ENCODE assay signal across 12 cellular contexts in the genomic region with DNA sequence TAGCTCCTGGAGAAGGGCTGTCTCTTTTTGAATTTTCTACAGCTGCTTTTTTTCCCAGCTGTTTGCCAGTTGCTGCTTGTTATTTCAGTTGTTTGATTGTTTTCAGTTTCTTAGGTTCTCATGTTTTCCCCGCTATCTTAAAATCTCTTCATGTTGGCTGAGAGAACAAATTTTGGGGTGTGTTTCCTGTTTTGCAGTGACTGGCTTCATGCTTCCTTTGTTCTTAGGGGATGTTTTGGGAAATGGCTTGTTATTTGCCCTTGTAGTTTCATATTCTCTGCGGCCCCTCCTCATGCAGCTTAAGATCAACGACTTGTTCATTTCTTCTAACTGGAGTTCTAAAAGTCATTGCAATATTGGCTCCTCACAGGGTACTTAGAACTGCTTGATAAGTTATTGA. TPM values are rescaled to one million over a fixed set of nuclear protein-coding genes. Genes with fewer than 3 reads are reported as not detected.
A peak's percentile ranks its signal among the peaks of the same experiment; 100 is the strongest.
DNase-seq lines count a peak whose midpoint lies in the region; ATAC-seq and TF ChIP-seq lines count a peak whose summit lies in the region.
"Not testable (repeated sequence)": the region's sequence is repeated elsewhere in the genome, so short reads cannot be mapped to it uniquely, and the experiment has no call there.
"Had no signal": no experiment of that assay in that cellular context is flagged by ENCODE, and none has a peak within 500 bp of the region (broad histone marks: within the 10 kb centered on the region; RNA-seq: fewer than 3 reads in every experiment).

No MANE protein-coding gene starts in this region.

- ATAC-seq in CD4-positive, alpha-beta T cell (ENCODE audit: poor library complexity) = peak; percentile 92
- peak; percentile 84 for ATAC-seq in activated CD8-positive, alpha-beta T cell treated with anti-CD3 and anti-CD28 coated beads, Interleukin-2, amount 10 ng/mL, durations not matched to agents 7 days and 5 days
- peak in 1 of 2 donors; percentile 46 for ATAC-seq in upper lobe of left lung (ENCODE audit: low FRiP score in 2 of 2)

- TF ChIP-seq POLR2A in upper lobe of left lung (IDR thresholded peaks at IDR 0.05) = not testable (repeated sequence)

- H3K9me3 Mint-ChIP-seq in CD4-positive, alpha-beta T cell; endothelial cell (ENCODE audit: unreplicated experiment); immature natural killer cell; nephron: not testable (repeated sequence)
- H3K9me3 Mint-ChIP-seq in activated CD8-positive, alpha-beta T cell treated with anti-CD3 and anti-CD28 coated beads, Interleukin-2, amount 10 ng/mL, durations not matched to agents 7 days and 5 days (ENCODE audit: insufficient read depth) = peaks cover 20% of the 10 kb centered on the region
- H3K9me3 Mint-ChIP-seq in activated naive CD8-positive, alpha-beta T cell treated with anti-CD3 and anti-CD28 coated beads for 36 hours = peaks cover 32% of the 10 kb centered on the region

- H3K9me3 ChIP-seq in CD4-positive, alpha-beta T cell (ENCODE audit: control insufficient read depth, low read length); SK-N-MC (ENCODE audit: low read depth, low read length); upper lobe of left lung: not testable (repeated sequence)

- peak overlapping the region; percentile 72 for H3K27ac ChIP-seq in CD4-positive, alpha-beta T cell (ENCODE audit: low read depth, low read length)
- H3K27ac ChIP-seq in SK-N-MC = peak overlapping the region; percentile 71
- peak overlapping the region in 3 of 4 donors; percentile 53 to 85 (median 73) for H3K27ac ChIP-seq in upper lobe of left lung

- H3K4me3 Mint-ChIP-seq in CD4-positive, alpha-beta T cell = peak overlapping the region; percentile 26
- H3K4me3 Mint-ChIP-seq in activated CD8-positive, alpha-beta T cell treated with anti-CD3 and anti-CD28 coated beads, Interleukin-2, amount 10 ng/mL, durations not matched to agents 7 days and 5 days = peak overlapping the region; percentile 64
- H3K4me3 Mint-ChIP-seq in activated naive CD8-positive, alpha-beta T cell treated with anti-CD3 and anti-CD28 coated beads for 36 hours = peak overlapping the region; percentile 8
- H3K4me3 Mint-ChIP-seq in endothelial cell (ENCODE audit: unreplicated experiment); nephron: not testable (repeated sequence)
- H3K4me3 Mint-ChIP-seq in immature natural killer cell = peak overlapping the region; percentile 66 to 82 (median 73)

- peaks cover 80% of the 10 kb centered on the region for H3K4me1 Mint-ChIP-seq in CD4-positive, alpha-beta T cell (ENCODE audit: low read depth)
- peaks cover 82% of the 10 kb centered on the region for H3K4me1 Mint-ChIP-seq in activated CD8-positive, alpha-beta T cell treated with anti-CD3 and anti-CD28 coated beads, Interleukin-2, amount 10 ng/mL, durations not matched to agents 7 days and 5 days (ENCODE audit: low read depth)
- H3K4me1 Mint-ChIP-seq in activated naive CD8-positive, alpha-beta T cell treated with anti-CD3 and anti-CD28 coated beads for 36 hours = peaks cover 66% of the 10 kb centered on the region
- H3K4me1 Mint-ChIP-seq in endothelial cell (ENCODE audit: unreplicated experiment) (peaks cover 32% of the 10 kb centered on the region), immature natural killer cell (peaks cover 77 to 90% of the 10 kb centered on the region in 2 donors), nephron (peaks cover 20% of the 10 kb centered on the region)

- CTCF ChIA-PET in CD4-positive, alpha-beta T cell (lab: Charles Lee) = interaction anchor here (1.2 kb wide), 1 partner anchor 9 kb away, joined by 5 read pairs; a partner anchor contains a TSS
- CTCF ChIA-PET in activated CD8-positive, alpha-beta T cell treated with anti-CD3 and anti-CD28 coated beads, Interleukin-2, amount 10 ng/mL, durations not matched to agents 7 days and 5 days (lab: Charles Lee) = interaction anchor here (0.9 to 2.1 kb wide), 3 partner anchors 9 to 172 kb away, joined by 3 to 9 read pairs (median 6); a partner anchor contains a TSS

- peak in 5 of 10 experiments; percentile 23 to 57 (median 34) for DNase-seq in CD4-positive, alpha-beta T cell
- not testable (repeated sequence) for DNase-seq in SK-N-MC (ENCODE audit: low read depth, low spot score); activated CD8-positive, alpha-beta T cell treated with anti-CD3 and anti-CD28 coated beads, Interleukin-2, amount 10 ng/mL, durations not matched to agents 7 days and 5 days; activated naive CD8-positive, alpha-beta T cell treated with anti-CD3 and anti-CD28 coated beads for 36 hours; endothelial cell (ENCODE audit: low spot score); upper lobe of left lung
- peak in 2 of 3 donors; percentile 30 to 32 for DNase-seq in immature natural killer cell

- not testable (repeated sequence) for H3K27me3 Mint-ChIP-seq in CD4-positive, alpha-beta T cell; activated CD8-positive, alpha-beta T cell treated with anti-CD3 and anti-CD28 coated beads, Interleukin-2, amount 10 ng/mL, durations not matched to agents 7 days and 5 days (ENCODE audit: low read depth); activated naive CD8-positive, alpha-beta T cell treated with anti-CD3 and anti-CD28 coated beads for 36 hours; endothelial cell (ENCODE audit: unreplicated experiment); immature natural killer cell (ENCODE audit: low read depth in 3 of 3); nephron (ENCODE audit: low read depth)

- intact Hi-C loops in CD4-positive, alpha-beta T cell (cut with DNase I, micrococcal nuclease) = loop anchor here in 1 of 2 experiments (2.0 to 5.0 kb wide), 2 partner anchors 40 to 78 kb away; a partner anchor contains a TSS

- peak overlapping the region; percentile 24; the same call in 1 of the 2 replicates for H3K4me3 ChIP-seq in SK-N-MC
- peak overlapping the region in 1 of 4 donors; percentile 10 for H3K4me3 ChIP-seq in upper lobe of left lung

- peaks cover 60% of the 10 kb centered on the region for H3K36me3 Mint-ChIP-seq in CD4-positive, alpha-beta T cell (ENCODE audit: low read depth)
- H3K36me3 Mint-ChIP-seq in activated CD8-positive, alpha-beta T cell treated with anti-CD3 and anti-CD28 coated beads, Interleukin-2, amount 10 ng/mL, durations not matched to agents 7 days and 5 days (ENCODE audit: low read depth) = peaks cover 58% of the 10 kb centered on the region
- H3K36me3 Mint-ChIP-seq in activated naive CD8-positive, alpha-beta T cell treated with anti-CD3 and anti-CD28 coated beads for 36 hours = peaks cover 49% of the 10 kb centered on the region
- H3K36me3 Mint-ChIP-seq in endothelial cell (ENCODE audit: low read depth, unreplicated experiment) (peaks cover 12% of the 10 kb centered on the region), immature natural killer cell (peaks cover 4 to 13% (median 11%) of the 10 kb centered on the region in 3 donors)
- H3K36me3 Mint-ChIP-seq in nephron (ENCODE audit: low read depth) = not testable (repeated sequence)

- not testable (repeated sequence) for H3K36me3 ChIP-seq in SK-N-MC (ENCODE audit: insufficient read depth, low read length); upper lobe of left lung

- 14 to 26% methylated on average over 3 of the region's 3 CpGs for WGBS in upper lobe of left lung, 2 donors

- peaks cover 8 to 24% (median 16%) of the 10 kb centered on the region in 4 donors for H3K4me1 ChIP-seq in upper lobe of left lung

- TF ChIP-seq EP300 in upper lobe of left lung (IDR thresholded peaks at IDR 0.05) = peak in 2 of 4 donors; percentile 30 to 42

- H3K27me3 ChIP-seq in CD4-positive, alpha-beta T cell (ENCODE audit: control insufficient read depth, insufficient read depth, low read length); upper lobe of left lung: not testable (repeated sequence)

- TF ChIP-seq CTCF in CD4-positive, alpha-beta T cell (IDR thresholded peaks at IDR 0.05); endothelial cell (IDR thresholded peaks at IDR 0.05; ENCODE audit: unreplicated experiment); nephron (IDR thresholded peaks at IDR 0.05; ENCODE audit: unreplicated experiment in 3 of 3); upper lobe of left lung (IDR thresholded peaks at IDR 0.05): not testable (repeated sequence)

- H3K9ac ChIP-seq in SK-N-MC (ENCODE audit: insufficient read length) = not testable (repeated sequence)

- peak overlapping the region; percentile 79 for H3K27ac Mint-ChIP-seq in CD4-positive, alpha-beta T cell
- H3K27ac Mint-ChIP-seq in activated CD8-positive, alpha-beta T cell treated with anti-CD3 and anti-CD28 coated beads, Interleukin-2, amount 10 ng/mL, durations not matched to agents 7 days and 5 days = peak overlapping the region; percentile 81
- peak overlapping the region; percentile 62 for H3K27ac Mint-ChIP-seq in activated naive CD8-positive, alpha-beta T cell treated with anti-CD3 and anti-CD28 coated beads for 36 hours
- H3K27ac Mint-ChIP-seq in endothelial cell (ENCODE audit: unreplicated experiment) (peak overlapping the region; percentile 97), immature natural killer cell (peak overlapping the region; percentile 84 to 95 (median 89)), nephron (peak overlapping the region; percentile 38 to 67 (median 49))

- POLR2A ChIA-PET in CD4-positive, alpha-beta T cell (lab: Charles Lee) = interaction anchor here (0.6 to 3.1 kb wide), 30 partner anchors 9 to 238 kb away, joined by 3 to 29 read pairs (median 4); a partner anchor contains a TSS
- POLR2A ChIA-PET in activated CD8-positive, alpha-beta T cell treated with anti-CD3 and anti-CD28 coated beads, Interleukin-2, amount 10 ng/mL, durations not matched to agents 7 days and 5 days (lab: Charles Lee) = interaction anchor here (0.7 to 2.0 kb wide), 7 partner anchors 9 to 227 kb away, joined by 3 to 6 read pairs (median 4); a partner anchor contains a TSS

RNA-seq across cellular contexts. Expression of a gene that starts 8.7 kb away (rescaled TPM):
- 10 to 100 TPM; 64.1 to 65.1 TPM for total RNA-seq in CD4-positive, alpha-beta T cell
- 10 to 100 TPM; 79.0 to 82.9 TPM for total RNA-seq in activated CD8-positive, alpha-beta T cell treated with anti-CD3 and anti-CD28 coated beads, Interleukin-2, amount 10 ng/mL, durations not matched to agents 7 days and 5 days
- total RNA-seq in activated naive CD8-positive, alpha-beta T cell treated with anti-CD3 and anti-CD28 coated beads for 36 hours = 10 to 100 TPM; 40.7 to 41.2 TPM
- total RNA-seq in endothelial cell (ENCODE audit: unreplicated experiment) (1.9 TPM), upper lobe of left lung (10 to 100 TPM; 15.5 to 34.0 (median 23.0) TPM)
- polyA plus RNA-seq in immature natural killer cell = 10 to 100 TPM; 63.1 to 93.5 (median 79.4) TPM
- total RNA-seq: H1, mesothelial cell of epicardium, neural crest cell had no signal
- polyA plus RNA-seq: H1 had no signal

RNA-seq across cellular contexts. Expression of a gene that starts 39.6 kb away (rescaled TPM):
- total RNA-seq in CD4-positive, alpha-beta T cell = 1 to 10 TPM; 8.0 to 8.1 TPM
- total RNA-seq in activated CD8-positive, alpha-beta T cell treated with anti-CD3 and anti-CD28 coated beads, Interleukin-2, amount 10 ng/mL, durations not matched to agents 7 days and 5 days = 10 to 100 TPM; 19.0 to 20.2 TPM
- total RNA-seq in activated naive CD8-positive, alpha-beta T cell treated with anti-CD3 and anti-CD28 coated beads for 36 hours = 1 to 10 TPM; 6.1 to 6.2 TPM
- total RNA-seq in endothelial cell (ENCODE audit: unreplicated experiment) (3.6 TPM), upper lobe of left lung (10 to 100 TPM in 5 of 6 donors, 1 to 10 TPM in 1; 8.4 to 13.5 (median 12.1) TPM)
- 10 to 100 TPM; 19.1 to 71.4 (median 25.7) TPM for polyA plus RNA-seq in immature natural killer cell
- total RNA-seq: A673, H1, mesothelial cell of epicardium, neural crest cell had no signal
- polyA plus RNA-seq: H1 had no signal

RNA-seq across cellular contexts. Expression of a gene that starts 44.7 kb away (rescaled TPM):
- 10 to 100 TPM; 14.3 to 14.9 TPM for total RNA-seq in CD4-positive, alpha-beta T cell
- total RNA-seq in activated CD8-positive, alpha-beta T cell treated with anti-CD3 and anti-CD28 coated beads, Interleukin-2, amount 10 ng/mL, durations not matched to agents 7 days and 5 days = 10 to 100 TPM; 88.9 to 93.3 TPM
- 10 to 100 TPM; 34.2 to 34.8 TPM for total RNA-seq in activated naive CD8-positive, alpha-beta T cell treated with anti-CD3 and anti-CD28 coated beads for 36 hours
- total RNA-seq in endothelial cell (ENCODE audit: unreplicated experiment) (47.7 TPM), upper lobe of left lung (10 to 100 TPM; 24.7 to 62.9 (median 44.2) TPM)
- 100 to 1,000 TPM; 119 to 279 (median 173) TPM for polyA plus RNA-seq in immature natural killer cell
- total RNA-seq: A673, H1, mesothelial cell of epicardium, neural crest cell had no signal
- polyA plus RNA-seq: H1 had no signal
